16 cellular contexts compared by ENCODE assay signal in genomic region chr12:129610601-129611120, GRCh38.
"Had no signal": no experiment of that assay in that cellular context is flagged by ENCODE, and none has a peak within 500 bp of the region (broad histone marks: within the 10 kb centered on the region; RNA-seq: fewer than 3 reads in every experiment).

No MANE protein-coding gene starts in this region.

- H3K36me3 Mint-ChIP-seq: stimulated activated naive B cell treated with anti-CD40 and anti-IgM and Interleukin-4, amounts not matched to agents 10 μg/mL and 1 μg/mL and 100 μg/mL, for 72 hours had no signal

- H3K27ac Mint-ChIP-seq: activated B cell treated with CpG ODN at 0.5 μM for 24 hours; activated CD4-positive, alpha-beta T cell treated with anti-CD3 and anti-CD28 coated beads, Interleukin-2, amount 10 ng/mL, durations not matched to agents 24 days and 14 days; activated naive CD4-positive, alpha-beta T cell treated with anti-CD3 and anti-CD28 coated beads for 36 hours; stimulated activated naive B cell treated with anti-CD40 and anti-IgM and Interleukin-4, amounts not matched to agents 10 μg/mL and 1 μg/mL and 100 μg/mL, for 72 hours; T-helper 2 cell treated with Interferon-gamma antibody and Interleukin-4, amounts not matched to agents 5 μg/mL and 100 μg/mL, for 36 hours had no signal

- H3K27me3 Mint-ChIP-seq: activated B cell treated with CpG ODN at 0.5 μM for 24 hours; activated CD4-positive, alpha-beta T cell treated with anti-CD3 and anti-CD28 coated beads, Interleukin-2, amount 10 ng/mL, durations not matched to agents 24 days and 14 days; stimulated activated naive B cell treated with anti-CD40 and anti-IgM and Interleukin-4, amounts not matched to agents 10 μg/mL and 1 μg/mL and 100 μg/mL, for 72 hours had no signal

- ATAC-seq: gastroesophageal sphincter; heart right ventricle; left lung; stimulated activated naive B cell treated with anti-CD40 and anti-IgM and Interleukin-4, amounts not matched to agents 10 μg/mL and 1 μg/mL and 100 μg/mL, for 72 hours had no signal

- H3K4me3 Mint-ChIP-seq: activated B cell treated with CpG ODN at 0.5 μM for 24 hours; activated CD4-positive, alpha-beta T cell treated with anti-CD3 and anti-CD28 coated beads, Interleukin-2, amount 10 ng/mL, durations not matched to agents 24 days and 14 days; activated naive CD4-positive, alpha-beta T cell treated with anti-CD3 and anti-CD28 coated beads for 36 hours; stimulated activated naive B cell treated with anti-CD40 and anti-IgM and Interleukin-4, amounts not matched to agents 10 μg/mL and 1 μg/mL and 100 μg/mL, for 72 hours; T-helper 2 cell treated with Interferon-gamma antibody and Interleukin-4, amounts not matched to agents 5 μg/mL and 100 μg/mL, for 36 hours had no signal

- H3K4me1 Mint-ChIP-seq: activated B cell treated with CpG ODN at 0.5 μM for 24 hours; activated CD4-positive, alpha-beta T cell treated with anti-CD3 and anti-CD28 coated beads, Interleukin-2, amount 10 ng/mL, durations not matched to agents 24 days and 14 days; stimulated activated naive B cell treated with anti-CD40 and anti-IgM and Interleukin-4, amounts not matched to agents 10 μg/mL and 1 μg/mL and 100 μg/mL, for 72 hours had no signal

- H3K36me3 ChIP-seq: gastroesophageal sphincter, heart right ventricle, left lung, right atrium auricular region, tibial artery had no signal

- H3K27me3 ChIP-seq: left lung, right atrium auricular region, tibial artery had no signal

- H3K9me3 ChIP-seq: gastroesophageal sphincter, right atrium auricular region had no signal

- DNase-seq: activated B cell treated with CpG ODN at 0.5 μM for 24 hours; activated CD4-positive, alpha-beta T cell treated with anti-CD3 and anti-CD28 coated beads, Interleukin-2, amount 10 ng/mL, durations not matched to agents 24 days and 14 days; activated naive CD4-positive, alpha-beta T cell treated with anti-CD3 and anti-CD28 coated beads for 36 hours; dermis blood vessel endothelial cell; erythroblast; heart right ventricle; left lung; mammary epithelial cell; posterior cingulate gyrus; stimulated activated CD4-positive, alpha-beta T cell treated with anti-CD3 and anti-CD28 coated beads, Interleukin-15, amount 100 ng/mL, for 24 hours; stimulated activated CD4-positive, alpha-beta T cell treated with anti-CD3 and anti-CD28 coated beads, Interleukin-4, amount 100 ng/mL, for 1 hour; stimulated activated naive B cell treated with anti-CD40 and anti-IgM and Interleukin-4, amounts not matched to agents 10 μg/mL and 1 μg/mL and 100 μg/mL, for 72 hours; tibial artery had no signal

- H3K4me3 ChIP-seq: gastroesophageal sphincter, heart right ventricle, left lung, right atrium auricular region, tibial artery had no signal
